20 cellular contexts compared by ENCODE assay signal in the genomic region with DNA sequence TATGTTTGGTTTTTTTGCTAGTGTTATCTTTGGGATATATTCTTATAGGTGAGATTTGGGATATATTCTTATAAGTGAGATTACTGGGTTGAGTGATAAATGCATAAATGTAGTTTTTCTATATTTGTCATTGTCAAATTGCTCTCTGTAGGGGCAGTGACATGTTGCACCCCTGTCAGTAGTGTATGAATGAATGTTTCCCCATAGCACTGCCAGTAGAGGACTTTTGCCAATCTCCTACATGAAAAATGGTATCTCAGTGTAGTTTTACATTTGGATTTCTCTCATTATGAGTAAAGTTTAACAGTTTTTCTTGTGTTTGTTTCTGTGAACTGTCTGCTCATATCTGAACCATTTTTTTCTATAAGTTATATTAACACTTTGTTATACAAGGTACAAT. TPM values are rescaled to one million over a fixed set of nuclear protein-coding genes. Genes with fewer than 3 reads are reported as not detected.
"Had no signal": no experiment of that assay in that cellular context is flagged by ENCODE, and none has a peak within 500 bp of the region (broad histone marks: within the 10 kb centered on the region; RNA-seq: fewer than 3 reads in every experiment).

No MANE protein-coding gene starts in this region.

- H3K9me3 Mint-ChIP-seq: IgD-negative memory B cell had no signal

- H3K27me3 Mint-ChIP-seq: IgD-negative memory B cell had no signal

- DNase-seq: Kasumi-1, MM.1S, NCI-H1092 treated with DMSO at 0.1 percent for 48 hours, NCI-H1436, NCI-H187, NCI-H2029, NCI-H2081 treated with DMSO at 0.1 percent for 48 hours, NCI-H2171, NCI-H226, NCI-H446, NCI-H510A, NCI-H524 treated with DMSO at 0.1 percent for 48 hours, NCI-H69, NCI-H774, Right ventricle myocardium superior, RPMI8226, SIG-M5 had no signal

- H3K4me3 Mint-ChIP-seq: IgD-negative memory B cell had no signal

- ATAC-seq: K562 had no signal

RNA-seq across cellular contexts. Expression of gene PAQR9, which starts 51.4 kb away (rescaled TPM):
- total RNA-seq: SJSA1 had no signal
